9 cellular contexts compared by ENCODE assay signal in genomic region chr4:150242820-150243458, GRCh38.
A peak's percentile ranks its signal among the peaks of the same experiment; 100 is the strongest.
DNase-seq lines count a peak whose midpoint lies in the region; ATAC-seq and TF ChIP-seq lines count a peak whose summit lies in the region.
"Had no signal": no experiment of that assay in that cellular context is flagged by ENCODE, and none has a peak within 500 bp of the region (broad histone marks: within the 10 kb centered on the region; RNA-seq: fewer than 3 reads in every experiment).

No MANE protein-coding gene starts in this region.

- H3K9me3 ChIP-seq in breast epithelium (no peaks in the 10 kb centered on the region), left lung (no peaks in the 10 kb centered on the region)

- peak; percentile 74 for ATAC-seq in left lung
- no peak for ATAC-seq in HG02884 (IDR thresholded peaks at IDR 0.05; ENCODE audit: unreplicated experiment)
- ATAC-seq in GM21367 (IDR thresholded peaks at IDR 0.05; ENCODE audit: unreplicated experiment), result no peak

- H3K4me1 ChIP-seq in breast epithelium (no peaks in the 10 kb centered on the region), left lung (no peaks in the 10 kb centered on the region)

- intact Hi-C loops in breast epithelium (cut with DNase I; ENCODE audit: low total_unique reads) (loop anchor here (5.0 kb wide), 1 partner anchor 854 kb away; the partner anchor contains the start of gene RPS3A), left lung (cut with DNase I) (loop anchor here in 1 of 2 donors (10.0 kb wide), 1 partner anchor 238 kb away; no protein-coding TSS in a partner anchor)

- CTCF ChIA-PET in BJ (lab: Yijun Ruan, JAX), result interaction anchor here (0.6 to 3.3 kb wide), 37 partner anchors 8 to 625 kb away, joined by 3 to 24 read pairs (median 4); no protein-coding TSS in a partner anchor

- no peak for DNase-seq in BJ (ENCODE audit: low read depth)
- DNase-seq in NB4 (ENCODE audit: low read depth), result peak; percentile 25
- no peak for DNase-seq in breast epithelium (ENCODE audit: low spot score in 2 of 2)
- no peak for DNase-seq in left lung
- DNase-seq in effector CD8-positive, alpha-beta T cell (lab: John Stamatoyannopoulos, UW), result no peak
- DNase-seq: left cardiac atrium had no signal

- H3K27me3 ChIP-seq in BJ (ENCODE audit: control insufficient read depth, insufficient read depth, low read length) (no peaks in the 10 kb centered on the region), breast epithelium (no peaks in the 10 kb centered on the region), left lung (no peaks in the 10 kb centered on the region)

- peak; percentile 90 for TF ChIP-seq CTCF in BJ (IDR thresholded peaks at IDR 0.05; ENCODE audit: insufficient read depth, low read depth, low read length)
- TF ChIP-seq CTCF in GM12872 (IDR thresholded peaks at IDR 0.05; ENCODE audit: insufficient read depth, low read depth, low read length), result peak; percentile 92
- peak; percentile 84 for TF ChIP-seq CTCF in NB4 (IDR thresholded peaks at IDR 0.05; ENCODE audit: low read depth, low read length)
- peak; percentile 41 to 71 (median 66) for TF ChIP-seq CTCF in breast epithelium (IDR thresholded peaks at IDR 0.05)
- peak; percentile 67 to 92 for TF ChIP-seq CTCF in left lung (IDR thresholded peaks at IDR 0.05)

- H3K27ac ChIP-seq in breast epithelium, result no peak overlapping the region
- H3K27ac ChIP-seq in left lung, result no peak overlapping the region

- POLR2A ChIA-PET in BJ (lab: Charles Lee), result interaction anchor here (0.6 kb wide), 1 partner anchor 155 kb away, joined by 3 read pairs; no protein-coding TSS in a partner anchor

- peaks cover 18% of the 10 kb centered on the region for H3K36me3 ChIP-seq in BJ (ENCODE audit: control insufficient read depth, insufficient read depth, low read length)
- H3K36me3 ChIP-seq in breast epithelium, result no peaks in the 10 kb centered on the region
- no peaks in the 10 kb centered on the region for H3K36me3 ChIP-seq in left lung

- H3K4me3 ChIP-seq in BJ (ENCODE audit: low read depth, low read length) (no peak overlapping the region), NB4 (ENCODE audit: low read depth, low read length) (no peak overlapping the region), breast epithelium (no peak overlapping the region), left lung (no peak overlapping the region)

- TF ChIP-seq POLR2A in NB4 (IDR thresholded peaks at IDR 0.05; ENCODE audit: extremely low read depth, insufficient read length) (no peak), breast epithelium (IDR thresholded peaks at IDR 0.05) (no peak)
